In the genomic region with DNA sequence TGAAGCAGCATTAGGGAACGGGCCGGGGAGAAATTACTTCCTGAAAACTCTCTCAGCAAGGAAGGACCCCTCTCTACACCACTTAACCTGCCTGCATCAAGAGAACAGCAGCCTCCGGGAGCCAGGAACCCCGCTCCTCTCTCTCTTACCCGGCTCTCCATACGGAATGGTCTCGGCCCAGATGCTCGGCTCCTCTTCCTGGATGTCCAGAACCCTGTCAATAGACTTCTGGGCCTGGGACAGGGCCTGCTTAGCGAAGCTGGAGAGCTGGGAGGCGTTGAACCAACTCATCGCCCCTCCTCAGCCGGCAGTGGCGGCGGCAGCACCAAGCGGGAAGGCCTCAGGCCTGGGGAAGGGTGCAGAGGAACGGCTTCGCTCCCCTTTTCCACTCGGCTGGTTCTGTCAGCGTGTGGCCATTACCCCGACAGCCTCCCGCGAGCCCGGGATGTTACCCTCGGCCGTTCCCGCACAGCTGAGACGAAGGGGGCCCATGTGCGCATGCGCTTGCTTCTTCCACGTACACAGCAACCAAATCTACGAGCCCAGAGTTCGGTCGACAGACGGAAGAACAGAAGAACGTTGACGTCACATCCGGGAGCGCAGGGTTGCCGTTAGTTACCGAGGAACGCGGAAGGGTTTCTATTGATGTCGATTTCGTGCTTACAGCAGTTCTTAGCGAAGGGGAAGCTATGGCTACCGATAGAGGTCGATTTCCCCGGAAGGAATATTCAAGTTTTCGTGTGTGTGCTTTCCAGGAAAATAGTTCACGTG, we compare ENCODE assay signal across 8 cellular contexts. TPM values are rescaled to one million over a fixed set of nuclear protein-coding genes. Genes with fewer than 3 reads are reported as not detected.
DNase-seq lines count a peak whose midpoint lies in the region; ATAC-seq, FAIRE-seq and TF ChIP-seq lines count a peak whose summit lies in the region.

A gene with protein sequence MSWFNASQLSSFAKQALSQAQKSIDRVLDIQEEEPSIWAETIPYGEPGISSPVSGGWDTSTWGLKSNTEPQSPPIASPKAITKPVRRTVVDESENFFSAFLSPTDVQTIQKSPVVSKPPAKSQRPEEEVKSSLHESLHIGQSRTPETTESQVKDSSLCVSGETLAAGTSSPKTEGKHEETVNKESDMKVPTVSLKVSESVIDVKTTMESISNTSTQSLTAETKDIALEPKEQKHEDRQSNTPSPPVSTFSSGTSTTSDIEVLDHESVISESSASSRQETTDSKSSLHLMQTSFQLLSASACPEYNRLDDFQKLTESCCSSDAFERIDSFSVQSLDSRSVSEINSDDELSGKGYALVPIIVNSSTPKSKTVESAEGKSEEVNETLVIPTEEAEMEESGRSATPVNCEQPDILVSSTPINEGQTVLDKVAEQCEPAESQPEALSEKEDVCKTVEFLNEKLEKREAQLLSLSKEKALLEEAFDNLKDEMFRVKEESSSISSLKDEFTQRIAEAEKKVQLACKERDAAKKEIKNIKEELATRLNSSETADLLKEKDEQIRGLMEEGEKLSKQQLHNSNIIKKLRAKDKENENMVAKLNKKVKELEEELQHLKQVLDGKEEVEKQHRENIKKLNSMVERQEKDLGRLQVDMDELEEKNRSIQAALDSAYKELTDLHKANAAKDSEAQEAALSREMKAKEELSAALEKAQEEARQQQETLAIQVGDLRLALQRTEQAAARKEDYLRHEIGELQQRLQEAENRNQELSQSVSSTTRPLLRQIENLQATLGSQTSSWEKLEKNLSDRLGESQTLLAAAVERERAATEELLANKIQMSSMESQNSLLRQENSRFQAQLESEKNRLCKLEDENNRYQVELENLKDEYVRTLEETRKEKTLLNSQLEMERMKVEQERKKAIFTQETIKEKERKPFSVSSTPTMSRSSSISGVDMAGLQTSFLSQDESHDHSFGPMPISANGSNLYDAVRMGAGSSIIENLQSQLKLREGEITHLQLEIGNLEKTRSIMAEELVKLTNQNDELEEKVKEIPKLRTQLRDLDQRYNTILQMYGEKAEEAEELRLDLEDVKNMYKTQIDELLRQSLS (minus strand): TSS at position 538 of the 771 bp plus-strand sequence. CDS start 247 bp downstream, at position 291.

- peaks cover 43% of the 10 kb centered on the region for H3K4me1 Mint-ChIP-seq in activated naive CD8-positive, alpha-beta T cell treated with anti-CD3 and anti-CD28 coated beads, Interleukin-2, amount 50 U/mL, for 24 hours

- H3K4me3 Mint-ChIP-seq in activated naive CD8-positive, alpha-beta T cell treated with anti-CD3 and anti-CD28 coated beads, Interleukin-2, amount 50 U/mL, for 24 hours: peak within 1 kb of the TSS; percentile 98

- H3K27me3 Mint-ChIP-seq in activated naive CD8-positive, alpha-beta T cell treated with anti-CD3 and anti-CD28 coated beads, Interleukin-2, amount 50 U/mL, for 24 hours: peaks cover 2% of the 10 kb centered on the region

- peaks cover 31% of the 10 kb centered on the region for H3K36me3 Mint-ChIP-seq in activated naive CD8-positive, alpha-beta T cell treated with anti-CD3 and anti-CD28 coated beads, Interleukin-2, amount 50 U/mL, for 24 hours (ENCODE audit: low read depth)

- FAIRE-seq in RCC 7860 (lab: Jason Lieb, UNC): peak; percentile 89

- H3K9me3 Mint-ChIP-seq in activated naive CD8-positive, alpha-beta T cell treated with anti-CD3 and anti-CD28 coated beads, Interleukin-2, amount 50 U/mL, for 24 hours: no peaks in the 10 kb centered on the region

- DNase-seq in GM12865 (ENCODE audit: low read depth) (peak; percentile 99), RCC 7860 (ENCODE audit: low spot score) (peak; percentile 96), left cardiac atrium (peak; percentile 99), putamen (ENCODE audit: low spot score) (peak; percentile 98), DMS153 treated with DMSO at 0.1 percent for 48 hours (lab: John Stamatoyannopoulos, UW; ENCODE audit: unreplicated experiment) (no peak), NCI-H187 treated with DMSO at 0.1 percent for 48 hours (lab: John Stamatoyannopoulos, UW) (no peak)
- DNase-seq in activated naive CD8-positive, alpha-beta T cell treated with anti-CD3 and anti-CD28 coated beads, Interleukin-2, amount 50 U/mL, for 24 hours: peak; percentile 98

- intact Hi-C loops in left cardiac atrium (cut with DNase I): no loop called here

- H3K4me3 ChIP-seq in GM12865 (ENCODE audit: low read depth, low read length): peak within 1 kb of the TSS; percentile 87

- no peak for TF ChIP-seq CTCF in GM12865 (IDR thresholded peaks at IDR 0.05; ENCODE audit: insufficient read depth, low read depth, low read length, missing control alignments)

- peak within 1 kb of the TSS; percentile 95 for H3K27ac Mint-ChIP-seq in activated naive CD8-positive, alpha-beta T cell treated with anti-CD3 and anti-CD28 coated beads, Interleukin-2, amount 50 U/mL, for 24 hours

- ATAC-seq in HG02678 (IDR thresholded peaks at IDR 0.05; ENCODE audit: unreplicated experiment): peak; percentile 95
- peak; percentile 97 for ATAC-seq in activated naive CD8-positive, alpha-beta T cell treated with anti-CD3 and anti-CD28 coated beads, Interleukin-2, amount 50 U/mL, for 24 hours
- peak; percentile 98 to 99 for ATAC-seq in left cardiac atrium

RNA-seq across cellular contexts. Expression of the gene that starts here (rescaled TPM):
- total RNA-seq in left cardiac atrium: 10 to 100 TPM; 21.4 to 29.6 TPM

Comparison
In these comparisons a context has a peak if more than half of its experiments do, and no peak if none do; other contexts are left out.
1. DNase-seq: peak in GM12865 (single experiment), RCC 7860 (single experiment), activated naive CD8-positive, alpha-beta T cell treated with anti-CD3 and anti-CD28 coated beads, Interleukin-2, amount 50 U/mL, for 24 hours (single experiment), left cardiac atrium (single experiment) and putamen (single experiment); none in DMS153 treated with DMSO at 0.1 percent for 48 hours (single experiment) and NCI-H187 treated with DMSO at 0.1 percent for 48 hours (single experiment).
2. Peak in every context shown above with its lines, with median percentiles within 50 percentile points of each other: ATAC-seq.